Comparison of ENCODE assay signal across 16 cellular contexts in genomic region chr1:94526581-94526980, GRCh38. TPM values are rescaled to one million over a fixed set of nuclear protein-coding genes. Genes with fewer than 3 reads are reported as not detected.
DNase-seq lines count a peak whose midpoint lies in the region; ATAC-seq and TF ChIP-seq lines count a peak whose summit lies in the region.
"Had no signal": no experiment of that assay in that cellular context is flagged by ENCODE, and none has a peak within 500 bp of the region (broad histone marks: within the 10 kb centered on the region; RNA-seq: fewer than 3 reads in every experiment).

No MANE protein-coding gene starts in this region.

- H3K27ac Mint-ChIP-seq in MCF 10A (ENCODE audit: low read depth, unreplicated experiment) (no peak overlapping the region), type B pancreatic cell (peak overlapping the region; percentile 28)
- H3K27ac Mint-ChIP-seq: CD8-positive, alpha-beta T cell had no signal

- peaks cover 18% of the 10 kb centered on the region for H3K4me1 Mint-ChIP-seq in MCF 10A (ENCODE audit: insufficient read depth, unreplicated experiment)
- peaks cover 15% of the 10 kb centered on the region for H3K4me1 Mint-ChIP-seq in type B pancreatic cell (ENCODE audit: unreplicated experiment)

- POLR2A ChIA-PET in MCF 10A (lab: Yijun Ruan, JAX), result interaction anchor here (0.8 to 5.4 kb wide), 7 partner anchors 13 to 515 kb away, joined by 3 to 30 read pairs (median 4); no protein-coding TSS in a partner anchor

- intact Hi-C loops in breast epithelium (cut with DNase I; ENCODE audit: low total_unique reads) (no loop called here), MCF 10A (cut with micrococcal nuclease) (no loop called here)

- no peaks in the 10 kb centered on the region for H3K4me1 ChIP-seq in breast epithelium
- H3K4me1 ChIP-seq: BLaER1 treated with 17β-estradiol and CSF1 and Interleukin-3, amounts not matched to agents 10 nM and 100 nM had no signal

- no peak for TF ChIP-seq CTCF in breast epithelium (IDR thresholded peaks at IDR 0.05)
- no peak for TF ChIP-seq CTCF in MCF 10A (IDR thresholded peaks at IDR 0.05; ENCODE audit: unreplicated experiment)
- no peak for TF ChIP-seq CTCF in fibroblast of villous mesenchyme (IDR thresholded peaks at IDR 0.05; ENCODE audit: insufficient read depth, low read depth, low read length)
- TF ChIP-seq CTCF in type B pancreatic cell (conservative IDR thresholded peaks at IDR 0.05), result no peak

- no peak for TF ChIP-seq POLR2A in breast epithelium (IDR thresholded peaks at IDR 0.05)

- H3K27ac ChIP-seq in breast epithelium, result peak overlapping the region; percentile 68 to 80
- H3K27ac ChIP-seq: 22Rv1; BLaER1 treated with 17β-estradiol and CSF1 and Interleukin-3, amounts not matched to agents 10 nM and 100 nM; Peyer's patch had no signal

- DNase-seq in breast epithelium (ENCODE audit: low spot score in 2 of 2) (no peak), MCF 10A (ENCODE audit: unreplicated experiment) (no peak), astrocyte of the hippocampus (ENCODE audit: low read depth, low spot score) (peak; percentile 34), fibroblast of villous mesenchyme (ENCODE audit: low read depth) (peak; percentile 48), type B pancreatic cell (ENCODE audit: extremely low spot score, unreplicated experiment) (no peak), NCI-H187 treated with DMSO at 0.1 percent for 48 hours (lab: John Stamatoyannopoulos, UW) (no peak), NCI-H2196 (lab: John Stamatoyannopoulos, UW; ENCODE audit: unreplicated experiment) (no peak)
- DNase-seq: ACHN; CD8-positive, alpha-beta T cell; GDM1; MG63; NCI-H2029; Peyer's patch had no signal

- no peaks in the 10 kb centered on the region for H3K36me3 ChIP-seq in breast epithelium
- H3K36me3 ChIP-seq: BLaER1 treated with 17β-estradiol and CSF1 and Interleukin-3, amounts not matched to agents 10 nM and 100 nM; MG63 had no signal

- no peaks in the 10 kb centered on the region for H3K9me3 Mint-ChIP-seq in MCF 10A (ENCODE audit: unreplicated experiment)
- H3K9me3 Mint-ChIP-seq in type B pancreatic cell, result peaks cover 6% of the 10 kb centered on the region
- H3K9me3 Mint-ChIP-seq: CD8-positive, alpha-beta T cell had no signal

- no peak overlapping the region for H3K4me3 ChIP-seq in breast epithelium
- H3K4me3 ChIP-seq in fibroblast of villous mesenchyme (ENCODE audit: low read depth, low read length), result no peak overlapping the region
- H3K4me3 ChIP-seq: BLaER1 treated with 17β-estradiol and CSF1 and Interleukin-3, amounts not matched to agents 10 nM and 100 nM; MG63; Peyer's patch had no signal

- no peaks in the 10 kb centered on the region for H3K27me3 ChIP-seq in breast epithelium
- H3K27me3 ChIP-seq: BLaER1 treated with 17β-estradiol and CSF1 and Interleukin-3, amounts not matched to agents 10 nM and 100 nM; MG63; Peyer's patch had no signal

- peaks cover 39% of the 10 kb centered on the region for H3K36me3 Mint-ChIP-seq in MCF 10A (ENCODE audit: insufficient read depth, unreplicated experiment)
- peaks cover 8% of the 10 kb centered on the region for H3K36me3 Mint-ChIP-seq in type B pancreatic cell
- H3K36me3 Mint-ChIP-seq: CD8-positive, alpha-beta T cell had no signal

- CTCF ChIA-PET in MCF 10A (lab: Yijun Ruan, JAX), result interaction anchor here (0.8 to 28.3 kb wide), 9 partner anchors 11 to 328 kb away, joined by 3 to 457 read pairs (median 5); no protein-coding TSS in a partner anchor

- no peak for ATAC-seq in GM19452 (IDR thresholded peaks at IDR 0.05; ENCODE audit: unreplicated experiment)
- ATAC-seq: CD8-positive, alpha-beta T cell had no signal

- H3K4me3 Mint-ChIP-seq in MCF 10A (ENCODE audit: unreplicated experiment), result no peak overlapping the region
- no peak overlapping the region for H3K4me3 Mint-ChIP-seq in type B pancreatic cell
- H3K4me3 Mint-ChIP-seq: CD8-positive, alpha-beta T cell had no signal

- no peaks in the 10 kb centered on the region for H3K9me3 ChIP-seq in breast epithelium
- H3K9me3 ChIP-seq: BLaER1 treated with 17β-estradiol and CSF1 and Interleukin-3, amounts not matched to agents 10 nM and 100 nM; MG63; Peyer's patch had no signal

- no TSS peak for BruUV-seq in MCF 10A (replicated peaks; lab: Mats Ljungman, UMichigan)

- H3K27me3 Mint-ChIP-seq in MCF 10A (ENCODE audit: insufficient read depth, unreplicated experiment) (no peaks in the 10 kb centered on the region), type B pancreatic cell (no peaks in the 10 kb centered on the region)

RNA-seq across cellular contexts. Expression of gene F3, which starts 15.0 kb away (rescaled TPM):
- total RNA-seq in breast epithelium, result 100 to 1,000 TPM in 2 of 3 donors, 10 to 100 TPM in 1; 61.9 to 115 (median 108) TPM
- total RNA-seq in MCF 10A (2022), result 173 and 296 TPM in 2 replicates
- total RNA-seq in fibroblast of villous mesenchyme, result 198 and 506 TPM in 2 replicates
- total RNA-seq in type B pancreatic cell (ENCODE audit: low replicate concordance), result 102 and 207 TPM in 2 replicates
- total RNA-seq: CD8-positive, alpha-beta T cell had no signal

Comparison
In these comparisons a context has a peak if more than half of its experiments do, and no peak if none do; other contexts are left out.
1. DNase-seq: peak in astrocyte of the hippocampus (single experiment) and fibroblast of villous mesenchyme (single experiment); none in breast epithelium (0 of 2), MCF 10A (single experiment), type B pancreatic cell (single experiment), NCI-H187 treated with DMSO at 0.1 percent for 48 hours (single experiment) and NCI-H2196 (single experiment).